In genomic region chr17:80499536-80499935, GRCh38 we compare ENCODE assay signal across 28 cellular contexts. TPM values are rescaled to one million over a fixed set of nuclear protein-coding genes. Genes with fewer than 3 reads are reported as not detected.
DNase-seq lines count a peak whose midpoint lies in the region; ATAC-seq, FAIRE-seq and TF ChIP-seq lines count a peak whose summit lies in the region.
"Had no signal": no experiment of that assay in that cellular context is flagged by ENCODE, and none has a peak within 500 bp of the region (broad histone marks: within the 10 kb centered on the region; RNA-seq: fewer than 3 reads in every experiment).

No MANE protein-coding gene starts in this region.

- H3K4ac ChIP-seq in neuronal stem cell (ENCODE audit: low read length) = no peak overlapping the region

- peak overlapping the region; percentile 35 for H3K23ac ChIP-seq in neuronal stem cell (ENCODE audit: low read depth, low read length, poor library complexity)

- H3K4me1 ChIP-seq in A549 (peaks cover 55% of the 10 kb centered on the region), neuronal stem cell (ENCODE audit: control insufficient read depth in 2 of 2, insufficient read depth in 1 of 2, low read depth in 1 of 2, low read length in 2 of 2) (peaks cover 12 to 20% of the 10 kb centered on the region in 2 donors), transverse colon (peaks cover 0 to 9% (median 2%) of the 10 kb centered on the region in 4 donors)

- CTCF ChIA-PET in A549 (lab: Yijun Ruan, JAX) = interaction anchor here (0.6 to 2.0 kb wide), 7 partner anchors 9 to 76 kb away, joined by 3 to 9 read pairs (median 4); no protein-coding TSS in a partner anchor

- DNase-seq in A549 (ENCODE audit: low read depth in 1 of 2, low spot score in 1 of 2) (no peak), H7 (peak; percentile 66), endothelial cell (ENCODE audit: low spot score) (no peak), neuronal stem cell (ENCODE audit: low spot score) (no peak), transverse colon (no peak), iPS-NIHi11 (ENCODE audit: low spot score) (no peak), NCI-H510A treated with DMSO at 0.1 percent for 48 hours (lab: John Stamatoyannopoulos, UW) (no peak)
- DNase-seq: AML-193; CD4-positive, alpha-beta memory T cell; COR-L47; DMS79; EL; GDM1; Karpas-422; NCI-H1092 treated with DMSO at 0.1 percent for 48 hours; NCI-H1436 treated with DMSO at 0.1 percent for 48 hours; NCI-H1930; NCI-H2107; NCI-H446; NCI-H526; NCI-H82; NK-92 treated with Interleukin-12 subunit alpha and Interleukin-12 subunit beta, amount 100 ng/mL, for 24 hours; PC-9; RPMI8226; SHP77 had no signal

- no peaks in the 10 kb centered on the region for H3K9me3 Mint-ChIP-seq in endothelial cell (ENCODE audit: unreplicated experiment)

- peak overlapping the region; percentile 92 for H2AK5ac ChIP-seq in neuronal stem cell (ENCODE audit: low read depth, low read length)

- H2BK120ac ChIP-seq in neuronal stem cell (ENCODE audit: low read depth, low read length) = peak overlapping the region; percentile 92

- no peak overlapping the region for H3K9ac ChIP-seq in neuronal stem cell (ENCODE audit: low read depth, low read length, poor library complexity)

- no peak for ATAC-seq in A549
- ATAC-seq: GM12878 had no signal

- no peak for TF ChIP-seq POLR2A in A549 (IDR thresholded peaks at IDR 0.05; ENCODE audit: low read length)
- no peak for TF ChIP-seq POLR2A in transverse colon (IDR thresholded peaks at IDR 0.05)

- peaks cover 4% of the 10 kb centered on the region for H3K36me3 Mint-ChIP-seq in endothelial cell (ENCODE audit: low read depth, unreplicated experiment)
- H3K36me3 Mint-ChIP-seq: CD4-positive, alpha-beta memory T cell had no signal

- H2BK5ac ChIP-seq in neuronal stem cell (ENCODE audit: low read length) = peak overlapping the region; percentile 27

- H3K27ac ChIP-seq in A549 (peak overlapping the region; percentile 83 to 85), neuronal stem cell (replicated peaks; ENCODE audit: low read length) (no peak overlapping the region), transverse colon (peak overlapping the region in 1 of 4 donors; percentile 76)
- H3K27ac ChIP-seq: HL-60, PC-9 had no signal

- H3K27me3 Mint-ChIP-seq in endothelial cell (ENCODE audit: unreplicated experiment) = peaks cover 10% of the 10 kb centered on the region

- peak overlapping the region; percentile 4 for H3K27ac Mint-ChIP-seq in endothelial cell (ENCODE audit: unreplicated experiment)
- H3K27ac Mint-ChIP-seq: CD4-positive, alpha-beta memory T cell had no signal

- H3K4me2 ChIP-seq in A549 (no peak overlapping the region), neuronal stem cell (ENCODE audit: insufficient read depth, low read length, poor library complexity, severe bottlenecking) (no peak overlapping the region)
- H3K4me2 ChIP-seq: PC-9 had no signal

- TF ChIP-seq EP300 in A549 (IDR thresholded peaks at IDR 0.05) (no peak), transverse colon (IDR thresholded peaks at IDR 0.05; ENCODE audit: low read depth) (no peak)

- H3K4me3 ChIP-seq in A549 (no peak overlapping the region), H7 (ENCODE audit: insufficient read depth, low read depth, low read length) (no peak overlapping the region), neuronal stem cell (ENCODE audit: low read length in 2 of 2) (no peak overlapping the region), transverse colon (no peak overlapping the region)
- H3K4me3 ChIP-seq: GM12878, PC-9 had no signal

- H2AFZ ChIP-seq in neuronal stem cell (ENCODE audit: low read length) = peak overlapping the region; percentile 11
- H2AFZ ChIP-seq: PC-9 had no signal

- POLR2A ChIA-PET in A549 (lab: Yijun Ruan, JAX) = no interaction called here

- TF ChIP-seq RAD21 in A549 (conservative IDR thresholded peaks at IDR 0.05 in 1 of 2, IDR thresholded peaks at IDR 0.05 in 1 of 2) = no peak

- H2BK15ac ChIP-seq in neuronal stem cell (ENCODE audit: low read length) = no peak overlapping the region

- H3K36me3 ChIP-seq in H7 (replicated peaks; ENCODE audit: control insufficient read depth, insufficient read depth, low read length) (no peaks in the 10 kb centered on the region), neuronal stem cell (replicated peaks in 1 of 2; ENCODE audit: control insufficient read depth in 2 of 2, insufficient read depth in 2 of 2, low read length in 2 of 2) (no peaks in the 10 kb centered on the region), transverse colon (no peaks in the 10 kb centered on the region)

- no peak for TF ChIP-seq CTCF in A549 (IDR thresholded peaks at IDR 0.05)
- TF ChIP-seq CTCF in endothelial cell (IDR thresholded peaks at IDR 0.05; ENCODE audit: unreplicated experiment) = no peak
- TF ChIP-seq CTCF in transverse colon (IDR thresholded peaks at IDR 0.05) = no peak

- no peak overlapping the region for H4K91ac ChIP-seq in neuronal stem cell (ENCODE audit: low read depth, low read length, poor library complexity)

- peak overlapping the region; percentile 69 for H3K18ac ChIP-seq in neuronal stem cell (ENCODE audit: low read length)

- no peak overlapping the region for H4K8ac ChIP-seq in neuronal stem cell (ENCODE audit: low read depth, low read length)

- H3K79me1 ChIP-seq in neuronal stem cell (ENCODE audit: low read depth, low read length) = no peaks in the 10 kb centered on the region

- no peaks in the 10 kb centered on the region for H3K27me3 ChIP-seq in H7 (ENCODE audit: control insufficient read depth, insufficient read depth, low read length)
- H3K27me3 ChIP-seq in neuronal stem cell (ENCODE audit: control insufficient read depth in 3 of 3, insufficient read depth in 3 of 3, low read depth in 1 of 3, low read length in 3 of 3) = peaks cover 0 to 7% (median 0%) of the 10 kb centered on the region in 3 experiments
- H3K27me3 ChIP-seq in transverse colon = peaks cover 8% of the 10 kb centered on the region

- intact Hi-C loops in transverse colon (cut with DNase I; ENCODE audit: low total_unique reads) = no loop called here

- H3K4me3 Mint-ChIP-seq in endothelial cell (ENCODE audit: unreplicated experiment) = no peak overlapping the region
- H3K4me3 Mint-ChIP-seq: CD4-positive, alpha-beta memory T cell had no signal

- in situ Hi-C loops in transverse colon (cut with MboI; ENCODE audit: low pct_ligation_motif_present in 1 of 4, low pct_unique_long_range_greater_than_20kb in 1 of 4, low sequenced_read_pairs in 3 of 4) = no loop called here

- H3K4me1 Mint-ChIP-seq in endothelial cell (ENCODE audit: unreplicated experiment) = no peaks in the 10 kb centered on the region

- no peak for FAIRE-seq in A549 (lab: Jason Lieb, UNC)
- FAIRE-seq: A204.1, GM12878 had no signal

- no peaks in the 10 kb centered on the region for H3K9me3 ChIP-seq in A549
- H3K9me3 ChIP-seq in neuronal stem cell (replicated peaks in 1 of 2; ENCODE audit: control insufficient read depth in 2 of 2, insufficient read depth in 1 of 2, low read depth in 1 of 2, low read length in 2 of 2) = no peaks in the 10 kb centered on the region
- no peaks in the 10 kb centered on the region for H3K9me3 ChIP-seq in transverse colon

- peak overlapping the region; percentile 25 for H3K14ac ChIP-seq in neuronal stem cell (ENCODE audit: low read length)

- H2BK12ac ChIP-seq in neuronal stem cell (ENCODE audit: low read length) = peak overlapping the region; percentile 63

- WGBS in A549 (ENCODE audit: missing lambda C conversion rate) = 78% methylated on average over 10 of the region's 10 CpGs
- WGBS in neuronal stem cell (ENCODE audit: extremely low coverage in 2 of 2, insufficient read length in 2 of 2, insufficient replicate concordance in 1 of 2), 2 donors = no CpG with 5 or more reads among the region's 10 CpGs
- WGBS in transverse colon (ENCODE audit: low coverage in 1 of 2), 2 donors = 63 to 74% methylated on average over 8 to 10 of the region's 10 CpGs

TF ChIP-seq in A549, 52 proteins besides CTCF, POLR2A, EP300 and RAD21 (continues in another document):
- TF ChIP-seq RCOR1 (IDR thresholded peaks at IDR 0.05; ENCODE audit: low read depth, low read length) (no peak), NFE2L2 (conservative IDR thresholded peaks at IDR 0.05; ENCODE audit: low read length) (no peak), HEYL (CRISPR knock-in tag; IDR thresholded peaks at IDR 0.05) (no peak), USF2 (IDR thresholded peaks at IDR 0.05) (no peak)

RNA-seq across cellular contexts. Expression of gene NPTX1, which starts 23.1 kb away (rescaled TPM):
- polyA plus RNA-seq in A549 (2011; rRNA removed) (43.6 and 43.9 TPM in 2 replicates), A549 (2017; fragmentation: RNase III; extraction: RNeasy Plus Mini Kit Qiagen cat#74134 plus additional on column Dnase treatment) (84.8 to 109 TPM (median 104 TPM) in 3 replicates)
- 77.7 and 130 TPM in 2 replicates for polyA plus RNA-seq in A549 (2012; cell fraction: cytosol; rRNA removed)
- polyA plus RNA-seq in A549 (2012; cell fraction: nucleus; rRNA removed) = 180 and 184 TPM in 2 replicates
- 54.9 and 66.2 TPM in 2 replicates for polyA minus RNA-seq in A549 (2011; rRNA and poly(A)+ RNA removed)
- total RNA-seq in H7 (2014; rRNA removed; shearing (Covaris generic)) = 1.6 and 4.2 TPM in 2 replicates
- total RNA-seq in endothelial cell (ENCODE audit: unreplicated experiment) (0.10 TPM), transverse colon (10 to 100 TPM in 1 of 4 donors, 1 to 10 TPM in 2, under 1 TPM in 1; 0.40 to 22.8 (median 7.2) TPM)
- 0.43 TPM for polyA plus RNA-seq in neuronal stem cell (2013, experiment 1 of 2)
- 0.35 TPM for polyA plus RNA-seq in neuronal stem cell (2013, experiment 2 of 2)
- total RNA-seq: CD4-positive, alpha-beta memory T cell; GM12878 had no signal
- polyA plus RNA-seq: GM12878 had no signal

RNA-seq across cellular contexts. Expression of gene RPTOR, which starts 45.1 kb away (rescaled TPM):
- polyA plus RNA-seq in A549 (2011; rRNA removed) = 10.8 and 11.1 TPM in 2 replicates
- polyA plus RNA-seq in A549 (2012; cell fraction: cytosol; rRNA removed) = 18.0 and 19.3 TPM in 2 replicates
- 47.9 and 53.7 TPM in 2 replicates for polyA plus RNA-seq in A549 (2012; cell fraction: nucleus; rRNA removed)
- polyA plus RNA-seq in A549 (2017; fragmentation: RNase III; extraction: RNeasy Plus Mini Kit Qiagen cat#74134 plus additional on column Dnase treatment) = 27.1 to 27.9 TPM (median 27.1 TPM) in 3 replicates
- 30.9 and 48.0 TPM in 2 replicates for polyA minus RNA-seq in A549 (2011; rRNA and poly(A)+ RNA removed)
- total RNA-seq in H7 (2014; rRNA removed; shearing (Covaris generic)) = 20.9 TPM in 2 replicates
- total RNA-seq in endothelial cell (ENCODE audit: unreplicated experiment) = 36.7 TPM
- polyA plus RNA-seq in neuronal stem cell (2013, experiment 1 of 2) = 8.8 TPM
- polyA plus RNA-seq in neuronal stem cell (2013, experiment 2 of 2) = 8.6 TPM
- total RNA-seq in transverse colon = 10 to 100 TPM; 28.9 to 79.3 (median 48.0) TPM
